In genomic region chr11:44427432-44427831, GRCh38 we compare ENCODE assay signal across 1 cellular context.
TF ChIP-seq lines count a peak whose summit lies in the region.

No MANE protein-coding gene starts in this region.

TF ChIP-seq in GM23338, 12 proteins besides CTCF, POLR2A, EP300 and RAD21 (continued from another document):
- TF ChIP-seq, protein P1, sequence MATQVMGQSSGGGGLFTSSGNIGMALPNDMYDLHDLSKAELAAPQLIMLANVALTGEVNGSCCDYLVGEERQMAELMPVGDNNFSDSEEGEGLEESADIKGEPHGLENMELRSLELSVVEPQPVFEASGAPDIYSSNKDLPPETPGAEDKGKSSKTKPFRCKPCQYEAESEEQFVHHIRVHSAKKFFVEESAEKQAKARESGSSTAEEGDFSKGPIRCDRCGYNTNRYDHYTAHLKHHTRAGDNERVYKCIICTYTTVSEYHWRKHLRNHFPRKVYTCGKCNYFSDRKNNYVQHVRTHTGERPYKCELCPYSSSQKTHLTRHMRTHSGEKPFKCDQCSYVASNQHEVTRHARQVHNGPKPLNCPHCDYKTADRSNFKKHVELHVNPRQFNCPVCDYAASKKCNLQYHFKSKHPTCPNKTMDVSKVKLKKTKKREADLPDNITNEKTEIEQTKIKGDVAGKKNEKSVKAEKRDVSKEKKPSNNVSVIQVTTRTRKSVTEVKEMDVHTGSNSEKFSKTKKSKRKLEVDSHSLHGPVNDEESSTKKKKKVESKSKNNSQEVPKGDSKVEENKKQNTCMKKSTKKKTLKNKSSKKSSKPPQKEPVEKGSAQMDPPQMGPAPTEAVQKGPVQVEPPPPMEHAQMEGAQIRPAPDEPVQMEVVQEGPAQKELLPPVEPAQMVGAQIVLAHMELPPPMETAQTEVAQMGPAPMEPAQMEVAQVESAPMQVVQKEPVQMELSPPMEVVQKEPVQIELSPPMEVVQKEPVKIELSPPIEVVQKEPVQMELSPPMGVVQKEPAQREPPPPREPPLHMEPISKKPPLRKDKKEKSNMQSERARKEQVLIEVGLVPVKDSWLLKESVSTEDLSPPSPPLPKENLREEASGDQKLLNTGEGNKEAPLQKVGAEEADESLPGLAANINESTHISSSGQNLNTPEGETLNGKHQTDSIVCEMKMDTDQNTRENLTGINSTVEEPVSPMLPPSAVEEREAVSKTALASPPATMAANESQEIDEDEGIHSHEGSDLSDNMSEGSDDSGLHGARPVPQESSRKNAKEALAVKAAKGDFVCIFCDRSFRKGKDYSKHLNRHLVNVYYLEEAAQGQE (IDR thresholded peaks at IDR 0.05; ENCODE audit: unreplicated experiment), result no peak
- TF ChIP-seq EZH2 (IDR thresholded peaks at IDR 0.05; ENCODE audit: low read depth, unreplicated experiment) (no peak), NANOG (IDR thresholded peaks at IDR 0.05; ENCODE audit: borderline replicate concordance) (no peak), JUNB (IDR thresholded peaks at IDR 0.05; ENCODE audit: unreplicated experiment) (no peak)
